In the genomic region with DNA sequence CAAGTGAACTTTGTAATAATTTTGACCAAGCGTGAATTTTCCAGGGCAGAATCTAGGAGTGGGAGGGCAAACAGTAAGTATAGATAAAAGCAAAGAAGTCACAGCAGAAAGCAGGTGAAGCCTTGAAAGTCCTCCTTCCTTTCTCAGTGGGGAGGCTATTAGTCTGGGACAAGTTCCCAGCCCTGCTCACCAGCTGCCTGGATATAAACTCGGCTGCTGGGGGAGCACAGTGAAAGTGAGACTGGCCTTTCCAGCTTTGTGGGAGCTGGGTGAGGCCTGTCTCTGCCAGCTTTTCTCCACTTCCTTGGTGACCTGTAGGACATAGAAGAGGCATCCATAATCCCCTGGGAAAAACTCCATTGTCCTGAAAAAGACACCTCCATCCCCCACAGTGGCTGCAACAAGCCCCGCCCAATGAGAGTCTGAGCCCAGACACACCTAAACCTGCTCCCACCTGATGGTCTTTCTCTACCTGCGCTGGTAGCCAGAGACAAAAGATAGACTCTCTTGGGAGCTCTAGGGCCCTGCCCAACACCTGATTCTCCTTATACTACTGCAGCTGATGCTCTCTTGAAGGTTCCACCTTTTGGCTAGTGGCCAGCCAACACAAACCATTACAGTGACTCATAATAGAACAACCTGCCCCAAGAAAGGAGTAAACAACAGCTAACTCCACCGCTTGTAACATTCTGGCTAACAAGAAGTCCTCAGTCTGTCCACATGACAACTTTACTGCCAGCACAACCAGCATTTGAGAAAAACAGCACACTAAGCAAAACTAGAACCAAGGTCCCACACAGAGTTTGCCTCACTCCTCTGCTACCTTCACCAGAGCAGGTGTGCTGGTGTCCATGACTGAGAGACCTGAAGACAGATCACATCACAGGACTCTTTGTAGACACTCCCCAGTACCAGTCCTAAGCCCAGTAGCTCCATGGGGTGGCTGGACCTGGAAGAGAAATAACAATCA, we compare ENCODE assay signal across 1 cellular context.
TF ChIP-seq lines count a peak whose summit lies in the region.

No MANE protein-coding gene starts in this region.

TF ChIP-seq in HCT116, 20 proteins besides CTCF, POLR2A, EP300 and RAD21 (continued from another document):
- TF ChIP-seq YY1 (IDR thresholded peaks at IDR 0.05; ENCODE audit: extremely low read depth, insufficient replicate concordance, low read depth, low read length) (no peak), ZFX (IDR thresholded peaks at IDR 0.05) (no peak), ZNF274 (IDR thresholded peaks at IDR 0.05; ENCODE audit: low read depth, low read length) (no peak), EGR1 (IDR thresholded peaks at IDR 0.05; ENCODE audit: low read depth) (no peak)
